10 cellular contexts compared by ENCODE assay signal in genomic region chr17:9432121-9432866, GRCh38.
DNase-seq lines count a peak whose midpoint lies in the region; ATAC-seq and FAIRE-seq lines count a peak whose summit lies in the region.
"Had no signal": no experiment of that assay in that cellular context is flagged by ENCODE, and none has a peak within 500 bp of the region (broad histone marks: within the 10 kb centered on the region; RNA-seq: fewer than 3 reads in every experiment).

No MANE protein-coding gene starts in this region.

- FAIRE-seq in colon (lab: Jason Lieb, UNC) = peak; percentile 55

- H3K4me3 ChIP-seq in skeletal muscle cell (ENCODE audit: low read depth, low read length) = no peak overlapping the region
- H3K4me3 ChIP-seq: cardiac muscle cell had no signal

- peak; percentile 33 for DNase-seq in skeletal muscle cell (ENCODE audit: low read depth)
- no peak for DNase-seq in activated CD4-positive, alpha-beta T cell treated with anti-CD3 and anti-CD28 coated beads for 1 hour
- no peak for DNase-seq in NCI-H524 (lab: John Stamatoyannopoulos, UW)
- no peak for DNase-seq in activated CD8-positive, alpha-beta memory T cell treated with anti-CD3 and anti-CD28 coated beads, Interleukin-2, amount 50 U/mL, for 48 hours
- DNase-seq in COLO829 (ENCODE audit: low spot score) = no peak
- DNase-seq: stimulated activated naive CD4-positive, alpha-beta T cell had no signal

- ATAC-seq in GM18858 (IDR thresholded peaks at IDR 0.05; ENCODE audit: unreplicated experiment) = peak; percentile 60
- peak; percentile 84 for ATAC-seq in HG02938 (IDR thresholded peaks at IDR 0.05; ENCODE audit: unreplicated experiment)
